ENCODE assay signal across 27 cellular contexts in genomic region chr2:212898011-212898410, GRCh38.
"Had no signal": no experiment of that assay in that cellular context is flagged by ENCODE, and none has a peak within 500 bp of the region (broad histone marks: within the 10 kb centered on the region; RNA-seq: fewer than 3 reads in every experiment).

No MANE protein-coding gene starts in this region.

- DNase-seq: activated CD4-positive, alpha-beta memory T cell treated with anti-CD3 and anti-CD28 coated beads for 36 hours; activated CD4-positive, alpha-beta T cell treated with anti-CD3 and anti-CD28 coated beads for 36 hours; activated CD4-positive, alpha-beta T cell treated with anti-CD3 and anti-CD28 coated beads, Interleukin-2, amount 10 ng/mL, durations not matched to agents 24 days and 14 days; activated CD4-positive, CD25-positive, alpha-beta regulatory T cell; activated CD4-positive, CD25-positive, alpha-beta regulatory T cell treated with anti-CD3 and anti-CD28 coated beads, Interleukin-2, amount 50 U/mL, for 72 hours; activated CD8-positive, alpha-beta memory T cell treated with anti-CD3 and anti-CD28 coated beads, Interleukin-2, amount 10 ng/mL, durations not matched to agents 7 days and 5 days; activated CD8-positive, alpha-beta memory T cell treated with anti-CD3 and anti-CD28 coated beads, Interleukin-2, amount 50 U/mL, for 4 hours; activated CD8-positive, alpha-beta T cell treated with anti-CD3 and anti-CD28 coated beads, Interleukin-2, amount 10 ng/mL, durations not matched to agents 7 days and 5 days; activated gamma-delta T cell; activated naive CD4-positive, alpha-beta T cell; activated naive CD4-positive, alpha-beta T cell treated with anti-CD3 and anti-CD28 coated beads, Interleukin-2, amount 10 ng/mL, durations not matched to agents 7 days and 5 days; activated naive CD8-positive, alpha-beta T cell treated with anti-CD3 and anti-CD28 coated beads, Interleukin-2, amount 10 ng/mL, durations not matched to agents 7 days and 5 days; activated T-cell treated with anti-CD3 and anti-CD28 coated beads, Interleukin-2, amount 50 U/mL, for 1 hour; activated T-cell treated with anti-CD3 and anti-CD28 coated beads, Interleukin-2, amount 50 U/mL, for 72 hours; central memory CD4-positive, alpha-beta T cell; cerebellar nuclear complex; colonic mucosa; effector CD8-positive, alpha-beta T cell; foreskin keratinocyte; gastrocnemius medialis; glutamatergic neuron; heart left ventricle; hypothalamus had no signal

- H3K27ac ChIP-seq: ascending aorta, breast epithelium, cardiac muscle cell, colonic mucosa, epithelial cell of prostate, foreskin keratinocyte, gastrocnemius medialis, heart left ventricle had no signal

- H3K36me3 ChIP-seq: ascending aorta, breast epithelium, cardiac muscle cell, colonic mucosa, gastrocnemius medialis, heart left ventricle had no signal

- H3K9me3 ChIP-seq: ascending aorta, breast epithelium, colonic mucosa, gastrocnemius medialis, heart left ventricle had no signal

- H3K4me3 ChIP-seq: ascending aorta, breast epithelium, cardiac muscle cell, colonic mucosa, gastrocnemius medialis, heart left ventricle had no signal

- H3K27me3 ChIP-seq: ascending aorta, breast epithelium, cardiac muscle cell, colonic mucosa, foreskin keratinocyte, gastrocnemius medialis, heart left ventricle had no signal

- H3K4me1 ChIP-seq: ascending aorta, breast epithelium, colonic mucosa had no signal
